8 cellular contexts compared by ENCODE assay signal in the genomic region with DNA sequence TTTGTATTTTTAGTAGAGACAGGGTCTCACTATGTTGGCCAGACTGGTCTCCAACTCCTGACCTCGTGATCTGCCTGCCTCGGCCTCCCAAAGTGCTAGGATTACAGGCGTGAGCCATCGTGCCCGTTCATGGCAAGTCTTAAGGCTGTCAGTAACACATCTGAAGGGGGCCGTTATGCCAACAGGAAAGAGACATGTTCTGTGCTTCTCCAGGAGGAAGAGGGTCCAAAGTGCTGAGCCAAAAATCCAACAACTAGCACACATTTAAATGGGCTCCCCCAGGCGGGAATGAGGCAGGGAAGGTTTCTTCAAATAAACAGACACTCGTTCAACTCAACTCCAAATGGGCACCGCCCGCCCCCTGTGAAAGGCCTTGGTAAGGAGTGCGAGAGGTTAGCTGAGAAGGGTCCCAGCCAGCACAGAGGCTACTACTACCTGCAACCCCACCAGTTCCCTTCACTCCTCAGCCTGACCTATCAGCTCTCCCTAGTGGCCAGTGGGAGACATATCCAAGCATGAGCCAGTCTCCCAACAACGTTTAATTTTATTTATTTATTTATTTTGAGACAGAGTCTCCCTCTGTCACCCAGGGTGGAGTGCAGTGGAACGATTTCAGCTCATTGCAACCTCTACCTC.
DNase-seq lines count a peak whose midpoint lies in the region; ATAC-seq and TF ChIP-seq lines count a peak whose summit lies in the region.

No MANE protein-coding gene starts in this region.

- no peaks in the 10 kb centered on the region for H3K9me3 Mint-ChIP-seq in nephron

- H3K4me1 ChIP-seq in esophagus squamous epithelium (peaks cover 13 to 70% (median 15%) of the 10 kb centered on the region in 3 donors), BE2C (no peaks in the 10 kb centered on the region)

- H3K4me1 Mint-ChIP-seq in nephron: no peaks in the 10 kb centered on the region

- no peak overlapping the region for H3K27ac Mint-ChIP-seq in nephron

- H3K9me3 ChIP-seq in esophagus squamous epithelium (no peaks in the 10 kb centered on the region), BE2C (no peaks in the 10 kb centered on the region; the same call in none of the 2 replicates)

- DNase-seq in AG08396 (ENCODE audit: low spot score): peak; percentile 59
- peak; percentile 40 for DNase-seq in GM20000 (ENCODE audit: low spot score)
- DNase-seq in RKO (ENCODE audit: low spot score): peak; percentile 37
- no peak for DNase-seq in esophagus squamous epithelium (lab: John Stamatoyannopoulos, UW)
- no peak for DNase-seq in BE2C
- DNase-seq in GDM1 (lab: John Stamatoyannopoulos, UW): no peak

- ATAC-seq in GM19467 (IDR thresholded peaks at IDR 0.05; ENCODE audit: unreplicated experiment): no peak

- H3K4me3 Mint-ChIP-seq in nephron: no peak overlapping the region

- H3K27me3 ChIP-seq in esophagus squamous epithelium (no peaks in the 10 kb centered on the region), BE2C (no peaks in the 10 kb centered on the region)

- TF ChIP-seq CTCF in GM20000 (IDR thresholded peaks at IDR 0.05; ENCODE audit: extremely low read depth, missing control alignments): peak; percentile 29
- peak in 5 of 6 experiments; percentile 45 to 71 (median 58) for TF ChIP-seq CTCF in esophagus squamous epithelium (IDR thresholded peaks at IDR 0.05)
- peak; percentile 29 to 47 (median 38) for TF ChIP-seq CTCF in nephron (IDR thresholded peaks at IDR 0.05; ENCODE audit: unreplicated experiment in 3 of 3)
- TF ChIP-seq CTCF in BE2C (IDR thresholded peaks at IDR 0.05; ENCODE audit: low read depth, low read length): no peak

- no peak overlapping the region for H3K4me3 ChIP-seq in esophagus squamous epithelium
- H3K4me3 ChIP-seq in BE2C (ENCODE audit: low read depth, low read length): no peak overlapping the region

- 69 to 74% methylated on average over 9 to 13 of the region's 13 CpGs for WGBS in esophagus squamous epithelium, 2 donors

- no peaks in the 10 kb centered on the region for H3K36me3 ChIP-seq in esophagus squamous epithelium
- H3K36me3 ChIP-seq in BE2C: no peaks in the 10 kb centered on the region

- H3K36me3 Mint-ChIP-seq in nephron (ENCODE audit: low read depth): no peaks in the 10 kb centered on the region

- no peak overlapping the region for H3K27ac ChIP-seq in esophagus squamous epithelium

- intact Hi-C loops in esophagus squamous epithelium (cut with DNase I): loop anchor here (10.0 kb wide), 1 partner anchor 53 kb away; no protein-coding TSS in a partner anchor

- TF ChIP-seq POLR2A in esophagus squamous epithelium (IDR thresholded peaks at IDR 0.05): no peak

- peaks cover 14% of the 10 kb centered on the region for H3K27me3 Mint-ChIP-seq in nephron (ENCODE audit: low read depth)

Comparison
In these comparisons a context has a peak if more than half of its experiments do, and no peak if none do; other contexts are left out.
1. DNase-seq: peak in AG08396 (single experiment), GM20000 (single experiment) and RKO (single experiment); none in esophagus squamous epithelium (single experiment), BE2C (single experiment) and GDM1 (single experiment).